In genomic region chr1:178973671-178974091, GRCh38 we compare ENCODE assay signal across 10 cellular contexts. TPM values are rescaled to one million over a fixed set of nuclear protein-coding genes. Genes with fewer than 3 reads are reported as not detected.
DNase-seq lines count a peak whose midpoint lies in the region; ATAC-seq and TF ChIP-seq lines count a peak whose summit lies in the region.
"Had no signal": no experiment of that assay in that cellular context is flagged by ENCODE, and none has a peak within 500 bp of the region (broad histone marks: within the 10 kb centered on the region; RNA-seq: fewer than 3 reads in every experiment).

No MANE protein-coding gene starts in this region.

- peaks cover 3% of the 10 kb centered on the region for H3K4me1 Mint-ChIP-seq in activated CD4-positive, alpha-beta T cell treated with anti-CD3 and anti-CD28 coated beads, Interleukin-2, amount 10 ng/mL, durations not matched to agents 24 days and 14 days

- in situ Hi-C loops in astrocyte of the spinal cord (cut with HindIII; ENCODE audit: low sequenced_read_pairs) = no loop called here

- TF ChIP-seq POLR2A in prostate gland (IDR thresholded peaks at IDR 0.05) = no peak

- no peak overlapping the region for H3K27ac Mint-ChIP-seq in activated CD4-positive, alpha-beta T cell treated with anti-CD3 and anti-CD28 coated beads, Interleukin-2, amount 10 ng/mL, durations not matched to agents 24 days and 14 days

- peaks cover 19% of the 10 kb centered on the region for H3K9me3 Mint-ChIP-seq in activated CD4-positive, alpha-beta T cell treated with anti-CD3 and anti-CD28 coated beads, Interleukin-2, amount 10 ng/mL, durations not matched to agents 24 days and 14 days

- no peaks in the 10 kb centered on the region for H3K36me3 ChIP-seq in prostate gland
- H3K36me3 ChIP-seq: esophagus squamous epithelium had no signal

- no peaks in the 10 kb centered on the region for H3K9me3 ChIP-seq in prostate gland

- no peaks in the 10 kb centered on the region for H3K36me3 Mint-ChIP-seq in activated CD4-positive, alpha-beta T cell treated with anti-CD3 and anti-CD28 coated beads, Interleukin-2, amount 10 ng/mL, durations not matched to agents 24 days and 14 days (ENCODE audit: low read depth)

- intact Hi-C loops in activated CD4-positive, alpha-beta T cell treated with anti-CD3 and anti-CD28 coated beads, Interleukin-2, amount 10 ng/mL, durations not matched to agents 24 days and 14 days (cut with micrococcal nuclease) = no loop called here
- intact Hi-C loops in prostate gland (cut with DNase I) = no loop called here

- no peak overlapping the region for H3K4me3 ChIP-seq in GM12865 (ENCODE audit: low read depth, low read length)
- no peak overlapping the region for H3K4me3 ChIP-seq in astrocyte of the spinal cord (ENCODE audit: low read depth, low read length)
- no peak overlapping the region for H3K4me3 ChIP-seq in prostate gland
- H3K4me3 ChIP-seq: esophagus squamous epithelium had no signal

- 42% methylated on average over 4 of the region's 4 CpGs for WGBS in prostate gland

- H3K27me3 ChIP-seq in prostate gland (replicated peaks; ENCODE audit: insufficient read depth) = no peaks in the 10 kb centered on the region
- H3K27me3 ChIP-seq: esophagus squamous epithelium had no signal

- DNase-seq in GM12865 (ENCODE audit: low read depth) = peak; percentile 65
- peak; percentile 54 for DNase-seq in astrocyte of the spinal cord (ENCODE audit: low read depth, low spot score)
- DNase-seq in activated CD4-positive, alpha-beta T cell treated with anti-CD3 and anti-CD28 coated beads, Interleukin-2, amount 10 ng/mL, durations not matched to agents 24 days and 14 days = no peak
- DNase-seq in prostate gland (ENCODE audit: low spot score) = no peak
- DNase-seq: esophagus squamous epithelium, NCI-H1048 had no signal

- H3K27ac ChIP-seq in prostate gland = no peak overlapping the region
- H3K27ac ChIP-seq: esophagus squamous epithelium had no signal

- no peak for TF ChIP-seq CTCF in GM12865 (IDR thresholded peaks at IDR 0.05; ENCODE audit: insufficient read depth, low read depth, low read length, missing control alignments)
- TF ChIP-seq CTCF in astrocyte of the spinal cord (IDR thresholded peaks at IDR 0.05; ENCODE audit: low read depth, low read length) = no peak
- TF ChIP-seq CTCF in prostate gland (IDR thresholded peaks at IDR 0.05) = no peak

- ATAC-seq in GM21367 (IDR thresholded peaks at IDR 0.05; ENCODE audit: unreplicated experiment) = peak; percentile 39
- ATAC-seq in HG03175 (IDR thresholded peaks at IDR 0.05; ENCODE audit: unreplicated experiment) = peak; percentile 67
- no peak for ATAC-seq in GM18517 (IDR thresholded peaks at IDR 0.05; ENCODE audit: unreplicated experiment)
- ATAC-seq in GM18858 (IDR thresholded peaks at IDR 0.05; ENCODE audit: unreplicated experiment) = no peak

- peaks cover 2% of the 10 kb centered on the region for H3K27me3 Mint-ChIP-seq in activated CD4-positive, alpha-beta T cell treated with anti-CD3 and anti-CD28 coated beads, Interleukin-2, amount 10 ng/mL, durations not matched to agents 24 days and 14 days

- no peak overlapping the region for H3K4me3 Mint-ChIP-seq in activated CD4-positive, alpha-beta T cell treated with anti-CD3 and anti-CD28 coated beads, Interleukin-2, amount 10 ng/mL, durations not matched to agents 24 days and 14 days

- H3K4me1 ChIP-seq in prostate gland (replicated peaks) = no peaks in the 10 kb centered on the region
- H3K4me1 ChIP-seq: esophagus squamous epithelium had no signal

RNA-seq across cellular contexts. Expression of gene FAM20B, which starts 52.0 kb away (rescaled TPM):
- 40.4 and 45.2 TPM in 2 replicates for total RNA-seq in activated CD4-positive, alpha-beta T cell treated with anti-CD3 and anti-CD28 coated beads, Interleukin-2, amount 10 ng/mL, durations not matched to agents 24 days and 14 days
- total RNA-seq in prostate gland = 10 to 100 TPM; 20.1 to 21.6 TPM

Comparison
In these comparisons a context has a peak if more than half of its experiments do, and no peak if none do; other contexts are left out.
1. DNase-seq: peak in GM12865 (single experiment) and astrocyte of the spinal cord (single experiment); none in activated CD4-positive, alpha-beta T cell treated with anti-CD3 and anti-CD28 coated beads, Interleukin-2, amount 10 ng/mL, durations not matched to agents 24 days and 14 days (single experiment) and prostate gland (single experiment).
2. ATAC-seq: peak in GM21367 (single experiment) and HG03175 (single experiment); none in GM18517 (single experiment) and GM18858 (single experiment).